Comparison of ENCODE assay signal across 1 cellular context in genomic region chr6:126086560-126086959, GRCh38.
TF ChIP-seq lines count a peak whose summit lies in the region.

No MANE protein-coding gene starts in this region.

TF ChIP-seq in K562, 482 proteins besides CTCF, POLR2A, EP300 and RAD21 (continued from another document):
- TF ChIP-seq RREB1 (CRISPR knock-in tag; IDR thresholded peaks at IDR 0.05), result no peak
- TF ChIP-seq FOXJ3 (CRISPR knock-in tag; IDR thresholded peaks at IDR 0.05), result no peak
- no peak for TF ChIP-seq POLR3G (IDR thresholded peaks at IDR 0.05; ENCODE audit: extremely low read depth, insufficient read length, insufficient replicate concordance)
- no peak for TF ChIP-seq TEAD1 (CRISPR knock-in tag; IDR thresholded peaks at IDR 0.05)
- peak; percentile 83 for TF ChIP-seq RAD51 (IDR thresholded peaks at IDR 0.05; ENCODE audit: borderline replicate concordance, low read depth)
- no peak for TF ChIP-seq KLF6 (CRISPR knock-in tag; IDR thresholded peaks at IDR 0.05; ENCODE audit: borderline replicate concordance)
- peak; percentile 96 for TF ChIP-seq TFE3 (CRISPR knock-in tag; IDR thresholded peaks at IDR 0.05)
- no peak for TF ChIP-seq PBX2 (CRISPR knock-in tag; IDR thresholded peaks at IDR 0.05; ENCODE audit: low read depth)
- TF ChIP-seq PBX2 (tag; conservative IDR thresholded peaks at IDR 0.05; ENCODE audit: low read depth), result no peak
- peak; percentile 85 for TF ChIP-seq TOE1 (IDR thresholded peaks at IDR 0.05; ENCODE audit: borderline replicate concordance)
- no peak for TF ChIP-seq TOE1 (CRISPR knock-in tag; IDR thresholded peaks at IDR 0.05; ENCODE audit: borderline replicate concordance, low read depth)
- no peak for TF ChIP-seq IRF9 (tag; IDR thresholded peaks at IDR 0.05)
- no peak for TF ChIP-seq ZNF766 (CRISPR knock-in tag; conservative IDR thresholded peaks at IDR 0.05)
- no peak for TF ChIP-seq RBM15 (IDR thresholded peaks at IDR 0.05; ENCODE audit: insufficient read depth, low read length)
- no peak for TF ChIP-seq MLX (CRISPR knock-in tag; conservative IDR thresholded peaks at IDR 0.05)
- no peak for TF ChIP-seq KAT7 (CRISPR knock-in tag; IDR thresholded peaks at IDR 0.05; ENCODE audit: borderline replicate concordance)
- TF ChIP-seq KAT8 (IDR thresholded peaks at IDR 0.05; ENCODE audit: low read depth), result no peak
- TF ChIP-seq NFYB (IDR thresholded peaks at IDR 0.05; ENCODE audit: extremely low read depth, insufficient read length), result no peak
- TF ChIP-seq MBD2 (IDR thresholded peaks at IDR 0.05; ENCODE audit: borderline replicate concordance, low read depth), result no peak
- TF ChIP-seq HMG20B (CRISPR knock-in tag; IDR thresholded peaks at IDR 0.05), result no peak
- no peak for TF ChIP-seq ZBTB34 (CRISPR knock-in tag; IDR thresholded peaks at IDR 0.05)
- TF ChIP-seq MEF2D (tag; conservative IDR thresholded peaks at IDR 0.05; ENCODE audit: low read depth), result no peak
- no peak for TF ChIP-seq SAFB (IDR thresholded peaks at IDR 0.05; ENCODE audit: borderline replicate concordance, low read depth, low read length)
- TF ChIP-seq ZNF778 (CRISPR knock-in tag; IDR thresholded peaks at IDR 0.05), result no peak
- TF ChIP-seq, protein P1, sequence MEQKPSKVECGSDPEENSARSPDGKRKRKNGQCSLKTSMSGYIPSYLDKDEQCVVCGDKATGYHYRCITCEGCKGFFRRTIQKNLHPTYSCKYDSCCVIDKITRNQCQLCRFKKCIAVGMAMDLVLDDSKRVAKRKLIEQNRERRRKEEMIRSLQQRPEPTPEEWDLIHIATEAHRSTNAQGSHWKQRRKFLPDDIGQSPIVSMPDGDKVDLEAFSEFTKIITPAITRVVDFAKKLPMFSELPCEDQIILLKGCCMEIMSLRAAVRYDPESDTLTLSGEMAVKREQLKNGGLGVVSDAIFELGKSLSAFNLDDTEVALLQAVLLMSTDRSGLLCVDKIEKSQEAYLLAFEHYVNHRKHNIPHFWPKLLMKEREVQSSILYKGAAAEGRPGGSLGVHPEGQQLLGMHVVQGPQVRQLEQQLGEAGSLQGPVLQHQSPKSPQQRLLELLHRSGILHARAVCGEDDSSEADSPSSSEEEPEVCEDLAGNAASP (IDR thresholded peaks at IDR 0.05), result no peak
- TF ChIP-seq, protein P2, sequence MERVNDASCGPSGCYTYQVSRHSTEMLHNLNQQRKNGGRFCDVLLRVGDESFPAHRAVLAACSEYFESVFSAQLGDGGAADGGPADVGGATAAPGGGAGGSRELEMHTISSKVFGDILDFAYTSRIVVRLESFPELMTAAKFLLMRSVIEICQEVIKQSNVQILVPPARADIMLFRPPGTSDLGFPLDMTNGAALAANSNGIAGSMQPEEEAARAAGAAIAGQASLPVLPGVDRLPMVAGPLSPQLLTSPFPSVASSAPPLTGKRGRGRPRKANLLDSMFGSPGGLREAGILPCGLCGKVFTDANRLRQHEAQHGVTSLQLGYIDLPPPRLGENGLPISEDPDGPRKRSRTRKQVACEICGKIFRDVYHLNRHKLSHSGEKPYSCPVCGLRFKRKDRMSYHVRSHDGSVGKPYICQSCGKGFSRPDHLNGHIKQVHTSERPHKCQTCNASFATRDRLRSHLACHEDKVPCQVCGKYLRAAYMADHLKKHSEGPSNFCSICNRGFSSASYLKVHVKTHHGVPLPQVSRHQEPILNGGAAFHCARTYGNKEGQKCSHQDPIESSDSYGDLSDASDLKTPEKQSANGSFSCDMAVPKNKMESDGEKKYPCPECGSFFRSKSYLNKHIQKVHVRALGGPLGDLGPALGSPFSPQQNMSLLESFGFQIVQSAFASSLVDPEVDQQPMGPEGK (CRISPR knock-in tag; IDR thresholded peaks at IDR 0.05; ENCODE audit: borderline replicate concordance), result no peak
- TF ChIP-seq, protein P3, sequence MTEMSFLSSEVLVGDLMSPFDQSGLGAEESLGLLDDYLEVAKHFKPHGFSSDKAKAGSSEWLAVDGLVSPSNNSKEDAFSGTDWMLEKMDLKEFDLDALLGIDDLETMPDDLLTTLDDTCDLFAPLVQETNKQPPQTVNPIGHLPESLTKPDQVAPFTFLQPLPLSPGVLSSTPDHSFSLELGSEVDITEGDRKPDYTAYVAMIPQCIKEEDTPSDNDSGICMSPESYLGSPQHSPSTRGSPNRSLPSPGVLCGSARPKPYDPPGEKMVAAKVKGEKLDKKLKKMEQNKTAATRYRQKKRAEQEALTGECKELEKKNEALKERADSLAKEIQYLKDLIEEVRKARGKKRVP (CRISPR knock-in tag; IDR thresholded peaks at IDR 0.05), result no peak
- TF ChIP-seq, protein P4, sequence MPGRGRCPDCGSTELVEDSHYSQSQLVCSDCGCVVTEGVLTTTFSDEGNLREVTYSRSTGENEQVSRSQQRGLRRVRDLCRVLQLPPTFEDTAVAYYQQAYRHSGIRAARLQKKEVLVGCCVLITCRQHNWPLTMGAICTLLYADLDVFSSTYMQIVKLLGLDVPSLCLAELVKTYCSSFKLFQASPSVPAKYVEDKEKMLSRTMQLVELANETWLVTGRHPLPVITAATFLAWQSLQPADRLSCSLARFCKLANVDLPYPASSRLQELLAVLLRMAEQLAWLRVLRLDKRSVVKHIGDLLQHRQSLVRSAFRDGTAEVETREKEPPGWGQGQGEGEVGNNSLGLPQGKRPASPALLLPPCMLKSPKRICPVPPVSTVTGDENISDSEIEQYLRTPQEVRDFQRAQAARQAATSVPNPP (IDR thresholded peaks at IDR 0.05; ENCODE audit: borderline replicate concordance, insufficient read depth, insufficient read length), result no peak
- no peak for TF ChIP-seq ZNF695 (CRISPR knock-in tag; IDR thresholded peaks at IDR 0.05)
- no peak for TF ChIP-seq ILK (tag; IDR thresholded peaks at IDR 0.05; ENCODE audit: borderline replicate concordance, low read depth)
- no peak for TF ChIP-seq BHLHE40 (IDR thresholded peaks at IDR 0.05; ENCODE audit: low read length)
